Comparison of ENCODE assay signal across 32 cellular contexts in the genomic region with DNA sequence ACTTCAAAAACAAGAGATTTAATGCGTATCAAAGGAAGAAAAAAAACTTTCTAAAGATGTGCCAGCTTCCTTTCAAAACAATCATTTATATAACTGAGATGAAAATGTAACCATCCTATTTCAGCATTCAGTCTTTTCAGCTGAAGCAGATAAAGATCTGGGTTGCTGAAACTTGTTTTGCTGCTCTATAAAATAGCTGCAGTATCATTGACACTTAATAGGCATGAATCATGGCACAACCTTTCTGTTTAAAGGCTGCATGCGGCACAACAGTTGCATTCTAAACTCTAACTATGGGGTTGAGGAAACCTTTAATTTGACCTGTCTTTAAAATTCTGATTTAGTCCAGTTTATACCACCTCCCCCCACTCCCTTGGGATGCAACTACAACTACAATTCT.
DNase-seq lines count a peak whose midpoint lies in the region; ATAC-seq, FAIRE-seq and TF ChIP-seq lines count a peak whose summit lies in the region.
"Had no signal": no experiment of that assay in that cellular context is flagged by ENCODE, and none has a peak within 500 bp of the region (broad histone marks: within the 10 kb centered on the region; RNA-seq: fewer than 3 reads in every experiment).

No MANE protein-coding gene starts in this region.

- H3K9me3 ChIP-seq in A549 (no peaks in the 10 kb centered on the region), RWPE2 (ENCODE audit: severe bottlenecking) (no peaks in the 10 kb centered on the region)
- H3K9me3 ChIP-seq: BE2C, neutrophil, psoas muscle had no signal

- TF ChIP-seq RAD21 in A549 (conservative IDR thresholded peaks at IDR 0.05 in 1 of 2, IDR thresholded peaks at IDR 0.05 in 1 of 2): no peak

- TF ChIP-seq EP300 in A549 (IDR thresholded peaks at IDR 0.05): no peak

- H3K27ac ChIP-seq in A549: no peak overlapping the region
- peak overlapping the region; percentile 62 for H3K27ac ChIP-seq in RWPE2 (ENCODE audit: poor library complexity, severe bottlenecking)
- H3K27ac ChIP-seq: neutrophil, psoas muscle had no signal

- DNase-seq in A549 (ENCODE audit: low read depth in 1 of 2, low spot score in 1 of 2) (no peak), HPDE6-E6E7 (ENCODE audit: extremely low spot score) (peak; percentile 15), RWPE2 (ENCODE audit: low spot score) (no peak), islet precursor cell (peak; percentile 62), middle frontal gyrus (ENCODE audit: extremely low spot score, low spot score) (no peak), activated gamma-delta T cell treated with Interleukin-2 at 50 U/mL for 16 hours (no peak)
- DNase-seq: activated naive CD8-positive, alpha-beta T cell treated with anti-CD3 and anti-CD28 coated beads, Interleukin-2, amount 50 U/mL, for 24 hours; activated T-cell treated with anti-CD3 and anti-CD28 coated beads, Interleukin-2, amount 50 U/mL, for 48 hours; BE2C; CD8-positive, alpha-beta memory T cell; central memory CD4-positive, alpha-beta T cell; cortex of kidney; effector memory CD8-positive, alpha-beta T cell; foreskin fibroblast; HCEC 1CT; head of caudate nucleus; kidney glomerular epithelial cell; naive B cell; NCI-H1105; NCI-H187 treated with DMSO at 0.1 percent for 48 hours; NCI-H446; NCI-H774; psoas muscle; stimulated activated CD4-positive, alpha-beta T cell treated with anti-CD3 and anti-CD28 coated beads, Interleukin-15, amount 100 ng/mL, for 24 hours; T-helper 1 cell had no signal

- 75% methylated on average over 2 of the region's 2 CpGs for WGBS in A549 (ENCODE audit: missing lambda C conversion rate)

- POLR2A ChIA-PET in A549 (lab: Yijun Ruan, JAX): no interaction called here

- ATAC-seq in A549: no peak
- ATAC-seq in RWPE2 (ENCODE audit: low read depth): peak; percentile 84
- no peak for ATAC-seq in GM21423 (IDR thresholded peaks at IDR 0.05; ENCODE audit: unreplicated experiment)
- no peak for ATAC-seq in GM21447 (IDR thresholded peaks at IDR 0.05; ENCODE audit: unreplicated experiment)
- ATAC-seq: activated naive CD8-positive, alpha-beta T cell treated with anti-CD3 and anti-CD28 coated beads, Interleukin-2, amount 50 U/mL, for 24 hours; effector memory CD8-positive, alpha-beta T cell; esophagus mucosa; psoas muscle; stimulated activated effector memory CD8-positive, alpha-beta T cell treated with anti-CD3 and anti-CD28 coated beads, Interleukin-12 subunit alpha, Interleukin-12 subunit beta, amount 100 ng/mL, for 72 hours had no signal

- no peaks in the 10 kb centered on the region for H3K27me3 ChIP-seq in RWPE2 (ENCODE audit: insufficient read depth, poor library complexity, severe bottlenecking)
- H3K27me3 ChIP-seq: BE2C, neutrophil had no signal

- no peak overlapping the region for H3K4me2 ChIP-seq in A549

- H3K36me3 ChIP-seq in RWPE2 (ENCODE audit: low read depth): no peaks in the 10 kb centered on the region
- H3K36me3 ChIP-seq: BE2C, neutrophil had no signal

- TF ChIP-seq CTCF in A549 (IDR thresholded peaks at IDR 0.05): no peak
- TF ChIP-seq CTCF in RWPE2 (IDR thresholded peaks at IDR 0.05; ENCODE audit: poor library complexity, severe bottlenecking): no peak

- FAIRE-seq in A549 (lab: Jason Lieb, UNC): peak; percentile 36
- FAIRE-seq: GM12891, RCC 7860 had no signal

- no peak overlapping the region for H3K4me3 ChIP-seq in A549
- no peak overlapping the region for H3K4me3 ChIP-seq in RWPE2 (ENCODE audit: severe bottlenecking)
- H3K4me3 ChIP-seq: psoas muscle had no signal

- CTCF ChIA-PET in A549 (lab: Yijun Ruan, JAX): interaction anchor here (0.6 to 1.6 kb wide), 5 partner anchors 9 to 1020 kb away, joined by 3 to 4 read pairs (median 3); no protein-coding TSS in a partner anchor

- no peak for TF ChIP-seq POLR2A in A549 (IDR thresholded peaks at IDR 0.05; ENCODE audit: low read length)

- H3K4me1 ChIP-seq in A549 (no peaks in the 10 kb centered on the region), RWPE2 (ENCODE audit: insufficient read depth, poor library complexity, severe bottlenecking) (peaks cover 24% of the 10 kb centered on the region)
- H3K4me1 ChIP-seq: BE2C, psoas muscle had no signal

TF ChIP-seq in A549, 52 proteins besides CTCF, POLR2A, EP300 and RAD21:
- TF ChIP-seq CHD2 (IDR thresholded peaks at IDR 0.05; ENCODE audit: low read length, partially characterized antibody) (no peak), ZSCAN20 (CRISPR knock-in tag; IDR thresholded peaks at IDR 0.05) (no peak), FOSB (CRISPR knock-in tag; IDR thresholded peaks at IDR 0.05) (no peak), RFX5 (IDR thresholded peaks at IDR 0.05) (no peak), GATA3 (IDR thresholded peaks at IDR 0.05; ENCODE audit: borderline replicate concordance) (no peak), NPAS2 (CRISPR knock-in tag; IDR thresholded peaks at IDR 0.05; ENCODE audit: borderline replicate concordance) (no peak), POLR2AphosphoS2 (conservative IDR thresholded peaks at IDR 0.05; ENCODE audit: low read length) (no peak), SREBF2 (IDR thresholded peaks at IDR 0.05) (no peak), HOXB5 (CRISPR knock-in tag; IDR thresholded peaks at IDR 0.05) (no peak)
- TF ChIP-seq, protein P1, sequence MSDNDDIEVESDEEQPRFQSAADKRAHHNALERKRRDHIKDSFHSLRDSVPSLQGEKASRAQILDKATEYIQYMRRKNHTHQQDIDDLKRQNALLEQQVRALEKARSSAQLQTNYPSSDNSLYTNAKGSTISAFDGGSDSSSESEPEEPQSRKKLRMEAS (IDR thresholded peaks at IDR 0.05): no peak
- TF ChIP-seq, protein P2, sequence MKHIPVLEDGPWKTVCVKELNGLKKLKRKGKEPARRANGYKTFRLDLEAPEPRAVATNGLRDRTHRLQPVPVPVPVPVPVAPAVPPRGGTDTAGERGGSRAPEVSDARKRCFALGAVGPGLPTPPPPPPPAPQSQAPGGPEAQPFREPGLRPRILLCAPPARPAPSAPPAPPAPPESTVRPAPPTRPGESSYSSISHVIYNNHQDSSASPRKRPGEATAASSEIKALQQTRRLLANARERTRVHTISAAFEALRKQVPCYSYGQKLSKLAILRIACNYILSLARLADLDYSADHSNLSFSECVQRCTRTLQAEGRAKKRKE (CRISPR knock-in tag; IDR thresholded peaks at IDR 0.05; ENCODE audit: low read depth): no peak
- TF ChIP-seq, protein P3, sequence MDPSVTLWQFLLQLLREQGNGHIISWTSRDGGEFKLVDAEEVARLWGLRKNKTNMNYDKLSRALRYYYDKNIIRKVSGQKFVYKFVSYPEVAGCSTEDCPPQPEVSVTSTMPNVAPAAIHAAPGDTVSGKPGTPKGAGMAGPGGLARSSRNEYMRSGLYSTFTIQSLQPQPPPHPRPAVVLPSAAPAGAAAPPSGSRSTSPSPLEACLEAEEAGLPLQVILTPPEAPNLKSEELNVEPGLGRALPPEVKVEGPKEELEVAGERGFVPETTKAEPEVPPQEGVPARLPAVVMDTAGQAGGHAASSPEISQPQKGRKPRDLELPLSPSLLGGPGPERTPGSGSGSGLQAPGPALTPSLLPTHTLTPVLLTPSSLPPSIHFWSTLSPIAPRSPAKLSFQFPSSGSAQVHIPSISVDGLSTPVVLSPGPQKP (IDR thresholded peaks at IDR 0.05; ENCODE audit: low read depth, low read length): no peak
- TF ChIP-seq, protein P4, sequence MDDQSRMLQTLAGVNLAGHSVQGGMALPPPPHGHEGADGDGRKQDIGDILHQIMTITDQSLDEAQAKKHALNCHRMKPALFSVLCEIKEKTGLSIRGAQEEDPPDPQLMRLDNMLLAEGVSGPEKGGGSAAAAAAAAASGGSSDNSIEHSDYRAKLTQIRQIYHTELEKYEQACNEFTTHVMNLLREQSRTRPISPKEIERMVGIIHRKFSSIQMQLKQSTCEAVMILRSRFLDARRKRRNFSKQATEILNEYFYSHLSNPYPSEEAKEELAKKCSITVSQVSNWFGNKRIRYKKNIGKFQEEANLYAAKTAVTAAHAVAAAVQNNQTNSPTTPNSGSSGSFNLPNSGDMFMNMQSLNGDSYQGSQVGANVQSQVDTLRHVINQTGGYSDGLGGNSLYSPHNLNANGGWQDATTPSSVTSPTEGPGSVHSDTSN (IDR thresholded peaks at IDR 0.05): no peak

Comparison
In these comparisons a context has a peak if more than half of its experiments do, and no peak if none do; other contexts are left out.
1. DNase-seq: peak in HPDE6-E6E7 (single experiment) and islet precursor cell (single experiment); none in A549 (0 of 2), RWPE2 (single experiment), middle frontal gyrus (single experiment) and activated gamma-delta T cell treated with Interleukin-2 at 50 U/mL for 16 hours (single experiment).